In genomic region chr14:90715495-90715894, GRCh38 we compare ENCODE assay signal across 22 cellular contexts.
"Had no signal": no experiment of that assay in that cellular context is flagged by ENCODE, and none has a peak within 500 bp of the region (broad histone marks: within the 10 kb centered on the region; RNA-seq: fewer than 3 reads in every experiment).

No MANE protein-coding gene starts in this region.

- H3K36me3 ChIP-seq: ascending aorta, brain microvascular endothelial cell, right lobe of liver, thyroid gland had no signal

- H3K9me3 ChIP-seq: ascending aorta, left ventricle myocardium inferior, neutrophil, pancreas, right lobe of liver, thyroid gland had no signal

- H3K27ac ChIP-seq: brain microvascular endothelial cell, left ventricle myocardium inferior, neutrophil, pancreas, right lobe of liver had no signal

- H3K27me3 ChIP-seq: ascending aorta, brain microvascular endothelial cell, dorsolateral prefrontal cortex, neutrophil, pancreas, right lobe of liver, thyroid gland had no signal

- H3K4me3 ChIP-seq: ascending aorta, dorsolateral prefrontal cortex, left ventricle myocardium inferior, pancreas, right lobe of liver, thyroid gland had no signal

- H3K4me1 ChIP-seq: pancreas, right lobe of liver had no signal

- DNase-seq: activated T-cell treated with anti-CD3 and anti-CD28 coated beads, Interleukin-2, amount 50 U/mL, for 1 hour; dorsolateral prefrontal cortex; effector memory CD8-positive, alpha-beta T cell; hypothalamus; left ventricle myocardium inferior; midbrain; natural killer cell; pancreas; right lobe of liver; small intestine; stimulated activated CD4-positive, alpha-beta T cell treated with anti-CD3 and anti-CD28 coated beads, Interleukin-15, amount 100 ng/mL, for 24 hours; stimulated activated CD8-positive, alpha-beta memory T cell treated with anti-CD3 and anti-CD28 coated beads, Interleukin-4, amount 100 ng/mL, for 48 hours; stimulated activated naive B cell treated with anti-CD40 and anti-IgM and Interleukin-4, amounts not matched to agents 10 μg/mL and 1 μg/mL and 100 μg/mL, for 72 hours; T-cell had no signal

- FAIRE-seq: colon, endothelial cell of umbilical vein, frontal cortex, pancreas, small intestine, urothelium cell line had no signal
